In genomic region chr14:53850714-53851296, GRCh38 we compare ENCODE assay signal across 14 cellular contexts.
DNase-seq lines count a peak whose midpoint lies in the region; ATAC-seq and TF ChIP-seq lines count a peak whose summit lies in the region.
"Had no signal": no experiment of that assay in that cellular context is flagged by ENCODE, and none has a peak within 500 bp of the region (broad histone marks: within the 10 kb centered on the region; RNA-seq: fewer than 3 reads in every experiment).

No MANE protein-coding gene starts in this region.

- H3K4me3 ChIP-seq in ACC112 (ENCODE audit: low read depth, low read length) = no peak overlapping the region
- no peak overlapping the region for H3K4me3 ChIP-seq in mammary epithelial cell (replicated peaks in 1 of 3; ENCODE audit: insufficient read depth in 1 of 3, low read depth in 2 of 3, low read length in 3 of 3)
- H3K4me3 ChIP-seq in aorta (ENCODE audit: low read length in 2 of 2) = no peak overlapping the region
- H3K4me3 ChIP-seq in suprapubic skin = no peak overlapping the region
- H3K4me3 ChIP-seq in CD8-positive, alpha-beta T cell (ENCODE audit: low read depth, low read length) = no peak overlapping the region
- H3K4me3 ChIP-seq in psoas muscle = no peak overlapping the region

- no peak for TF ChIP-seq EP300 in suprapubic skin (IDR thresholded peaks at IDR 0.05)

- ATAC-seq in left colon = peak; percentile 28
- no peak for ATAC-seq in aorta (ENCODE audit: low FRiP score)
- no peak for ATAC-seq in CD8-positive, alpha-beta T cell
- no peak for ATAC-seq in psoas muscle
- ATAC-seq: natural killer cell treated with Interleukin-12 subunit alpha and Interleukin-12 subunit beta and Interleukin-15 and Interleukin-18, amount 100 ng/mL, for 72 hours had no signal

- no peak overlapping the region for H3K9ac ChIP-seq in mammary epithelial cell (ENCODE audit: insufficient read depth, low read length)

- H2AFZ ChIP-seq in ACC112 (ENCODE audit: low read length, unreplicated experiment) = peak overlapping the region; percentile 78
- H2AFZ ChIP-seq in mammary epithelial cell (ENCODE audit: low read depth, low read length) = peak overlapping the region; percentile 57

- H3K36me3 Mint-ChIP-seq in CD8-positive, alpha-beta T cell = no peaks in the 10 kb centered on the region
- H3K36me3 Mint-ChIP-seq: activated CD4-positive, alpha-beta memory T cell treated with anti-CD3 and anti-CD28 coated beads for 36 hours; activated naive CD4-positive, alpha-beta T cell treated with anti-CD3 and anti-CD28 coated beads, Interleukin-2, amount 10 ng/mL, durations not matched to agents 7 days and 5 days; natural killer cell treated with Interleukin-12 subunit alpha and Interleukin-12 subunit beta and Interleukin-15 and Interleukin-18, amount 100 ng/mL, for 72 hours had no signal

- no peaks in the 10 kb centered on the region for H3K9me3 Mint-ChIP-seq in CD8-positive, alpha-beta T cell
- H3K9me3 Mint-ChIP-seq: activated CD4-positive, alpha-beta memory T cell treated with anti-CD3 and anti-CD28 coated beads for 36 hours had no signal

- H3K36me3 ChIP-seq in ACC112 (ENCODE audit: insufficient read depth, low read length) (no peaks in the 10 kb centered on the region), mammary epithelial cell (ENCODE audit: insufficient read depth, low read length) (no peaks in the 10 kb centered on the region), aorta (ENCODE audit: control insufficient read depth in 1 of 2, insufficient read depth in 2 of 2, low read length in 1 of 2) (no peaks in the 10 kb centered on the region), suprapubic skin (no peaks in the 10 kb centered on the region), psoas muscle (ENCODE audit: insufficient read depth in 1 of 2, low read depth in 1 of 2) (no peaks in the 10 kb centered on the region)
- no peaks in the 10 kb centered on the region for H3K36me3 ChIP-seq in CD8-positive, alpha-beta T cell (ENCODE audit: insufficient read depth, low read length)

- intact Hi-C loops in mammary epithelial cell (cut with micrococcal nuclease) (no loop called here), left colon (cut with DNase I, micrococcal nuclease) (no loop called here), aorta (cut with DNase I) (no loop called here), psoas muscle (cut with DNase I) (no loop called here)
- intact Hi-C loops in CD8-positive, alpha-beta T cell (cut with DNase I, micrococcal nuclease) = no loop called here

- no peaks in the 10 kb centered on the region for H3K4me1 Mint-ChIP-seq in CD8-positive, alpha-beta T cell (ENCODE audit: low read depth)
- H3K4me1 Mint-ChIP-seq: activated naive CD4-positive, alpha-beta T cell treated with anti-CD3 and anti-CD28 coated beads, Interleukin-2, amount 10 ng/mL, durations not matched to agents 7 days and 5 days had no signal

- peak overlapping the region; percentile 27 for H3K4me2 ChIP-seq in mammary epithelial cell (ENCODE audit: insufficient read depth, low read depth, low read length)

- no peak overlapping the region for H3K27ac Mint-ChIP-seq in CD8-positive, alpha-beta T cell
- H3K27ac Mint-ChIP-seq: activated CD4-positive, alpha-beta memory T cell treated with anti-CD3 and anti-CD28 coated beads for 36 hours; activated naive CD4-positive, alpha-beta T cell treated with anti-CD3 and anti-CD28 coated beads, Interleukin-2, amount 10 ng/mL, durations not matched to agents 7 days and 5 days; natural killer cell treated with Interleukin-12 subunit alpha and Interleukin-12 subunit beta and Interleukin-15 and Interleukin-18, amount 100 ng/mL, for 72 hours had no signal

- H3K4me1 ChIP-seq in ACC112 (ENCODE audit: control insufficient read depth, insufficient read depth, low read length, unreplicated experiment) = peaks cover 16% of the 10 kb centered on the region
- H3K4me1 ChIP-seq in mammary epithelial cell (ENCODE audit: insufficient read depth, low read length) = peaks cover 17% of the 10 kb centered on the region
- peaks cover 0 to 3% of the 10 kb centered on the region in 2 donors for H3K4me1 ChIP-seq in aorta (ENCODE audit: control insufficient read depth in 1 of 2, insufficient read depth in 2 of 2, low read length in 2 of 2)
- no peaks in the 10 kb centered on the region for H3K4me1 ChIP-seq in suprapubic skin
- H3K4me1 ChIP-seq in CD8-positive, alpha-beta T cell (ENCODE audit: insufficient read depth, low read length) = no peaks in the 10 kb centered on the region
- no peaks in the 10 kb centered on the region for H3K4me1 ChIP-seq in psoas muscle

- H3K9me3 ChIP-seq in mammary epithelial cell (replicated peaks; ENCODE audit: insufficient read depth, low read length) = no peaks in the 10 kb centered on the region
- H3K9me3 ChIP-seq in aorta (ENCODE audit: control insufficient read depth, low read length) = no peaks in the 10 kb centered on the region
- no peaks in the 10 kb centered on the region for H3K9me3 ChIP-seq in suprapubic skin
- H3K9me3 ChIP-seq in CD8-positive, alpha-beta T cell (ENCODE audit: low read length) = no peaks in the 10 kb centered on the region
- H3K9me3 ChIP-seq in psoas muscle = no peaks in the 10 kb centered on the region

- dilution Hi-C loops in mammary epithelial cell (cut with HindIII; ENCODE audit: low sequenced_read_pairs) = no loop called here

- H3K4me3 Mint-ChIP-seq in CD8-positive, alpha-beta T cell = no peak overlapping the region
- H3K4me3 Mint-ChIP-seq: activated CD4-positive, alpha-beta memory T cell treated with anti-CD3 and anti-CD28 coated beads for 36 hours; activated naive CD4-positive, alpha-beta T cell treated with anti-CD3 and anti-CD28 coated beads, Interleukin-2, amount 10 ng/mL, durations not matched to agents 7 days and 5 days; natural killer cell treated with Interleukin-12 subunit alpha and Interleukin-12 subunit beta and Interleukin-15 and Interleukin-18, amount 100 ng/mL, for 72 hours had no signal

- in situ Hi-C loops in mammary epithelial cell (cut with MboI; ENCODE audit: low sequenced_read_pairs in 2 of 2) = no loop called here

- no peaks in the 10 kb centered on the region for H4K20me1 ChIP-seq in mammary epithelial cell (ENCODE audit: insufficient read depth, low read length)

- H3K27me3 Mint-ChIP-seq in CD8-positive, alpha-beta T cell (ENCODE audit: low read depth) = no peaks in the 10 kb centered on the region
- H3K27me3 Mint-ChIP-seq: activated CD4-positive, alpha-beta memory T cell treated with anti-CD3 and anti-CD28 coated beads for 36 hours; activated naive CD4-positive, alpha-beta T cell treated with anti-CD3 and anti-CD28 coated beads, Interleukin-2, amount 10 ng/mL, durations not matched to agents 7 days and 5 days; natural killer cell treated with Interleukin-12 subunit alpha and Interleukin-12 subunit beta and Interleukin-15 and Interleukin-18, amount 100 ng/mL, for 72 hours had no signal

- peak overlapping the region; percentile 12; the same call in 1 of the 2 replicates for H3K27ac ChIP-seq in ACC112 (ENCODE audit: low read depth, low read length)
- no peak overlapping the region for H3K27ac ChIP-seq in mammary epithelial cell (ENCODE audit: insufficient read depth, low read depth, low read length)
- H3K27ac ChIP-seq in aorta (ENCODE audit: low read depth in 1 of 2, low read length in 2 of 2) = no peak overlapping the region
- H3K27ac ChIP-seq in suprapubic skin = no peak overlapping the region
- H3K27ac ChIP-seq in CD8-positive, alpha-beta T cell (ENCODE audit: low read depth, low read length) = no peak overlapping the region
- H3K27ac ChIP-seq in psoas muscle = no peak overlapping the region

- no peaks in the 10 kb centered on the region for H3K79me2 ChIP-seq in ACC112 (ENCODE audit: control insufficient read depth, insufficient read depth, low read length, unreplicated experiment)
- H3K79me2 ChIP-seq in mammary epithelial cell (ENCODE audit: insufficient read depth, low read length) = no peaks in the 10 kb centered on the region

- H3K27me3 ChIP-seq in ACC112 (ENCODE audit: insufficient read depth, low read length) (no peaks in the 10 kb centered on the region), mammary epithelial cell (ENCODE audit: insufficient read depth, low read length) (no peaks in the 10 kb centered on the region), aorta (ENCODE audit: control insufficient read depth in 1 of 2, insufficient read depth in 2 of 2, low read length in 1 of 2) (no peaks in the 10 kb centered on the region), suprapubic skin (no peaks in the 10 kb centered on the region), psoas muscle (ENCODE audit: insufficient read depth in 3 of 3, low read length in 2 of 3) (peaks cover 0 to 1% (median 0%) of the 10 kb centered on the region in 3 donors)
- H3K27me3 ChIP-seq in CD8-positive, alpha-beta T cell (ENCODE audit: insufficient read depth, low read length) = no peaks in the 10 kb centered on the region

- TF ChIP-seq CTCF in mammary epithelial cell (conservative IDR thresholded peaks at IDR 0.05 in 1 of 2, IDR thresholded peaks at IDR 0.05 in 1 of 2; ENCODE audit: extremely low read depth in 1 of 2, insufficient read depth in 1 of 2, low read depth in 1 of 2, low read length in 2 of 2) = no peak
- TF ChIP-seq CTCF in suprapubic skin (IDR thresholded peaks at IDR 0.05) = no peak
- no peak for TF ChIP-seq CTCF in CD8-positive, alpha-beta T cell (IDR thresholded peaks at IDR 0.05)
- no peak for TF ChIP-seq CTCF in psoas muscle (IDR thresholded peaks at IDR 0.05)

- CTCF ChIA-PET in mammary epithelial cell (lab: Charles Lee; ENCODE audit: low non-redundant PET) = no interaction called here
- CTCF ChIA-PET in CD8-positive, alpha-beta T cell (lab: Charles Lee) = no interaction called here

- POLR2A ChIA-PET in CD8-positive, alpha-beta T cell (lab: Charles Lee) = no interaction called here

- DNase-seq in HS-27A (ENCODE audit: low read depth) (peak; percentile 55), mammary epithelial cell (peak; percentile 27), left colon (no peak), aorta (no peak), suprapubic skin (ENCODE audit: low spot score in 2 of 2) (no peak), psoas muscle (no peak)
- no peak for DNase-seq in CD8-positive, alpha-beta T cell
- DNase-seq: activated CD4-positive, alpha-beta memory T cell treated with anti-CD3 and anti-CD28 coated beads for 36 hours; activated naive CD4-positive, alpha-beta T cell treated with anti-CD3 and anti-CD28 coated beads, Interleukin-2, amount 10 ng/mL, durations not matched to agents 7 days and 5 days; effector CD8-positive, alpha-beta T cell; NCI-H526; stimulated activated naive CD4-positive, alpha-beta T cell treated with Interleukin-2 at 50 U/mL for 16 hours had no signal

- 34% methylated on average over 4 of the region's 4 CpGs for WGBS in mammary epithelial cell (ENCODE audit: low coverage, missing lambda C conversion rate)
- 10 to 18% methylated on average over 4 of the region's 4 CpGs for WGBS in aorta, 2 donors
- WGBS in suprapubic skin = 36% methylated on average over 4 of the region's 4 CpGs
- WGBS in psoas muscle, 3 donors = 41 to 47% (median 43%) methylated on average over 4 of the region's 4 CpGs

- TF ChIP-seq POLR2A in suprapubic skin (IDR thresholded peaks at IDR 0.05) = no peak

- BruUV-seq in mammary epithelial cell (replicated peaks; lab: Mats Ljungman, UMichigan) = no TSS peak

Comparison
In these comparisons a context has a peak if more than half of its experiments do, and no peak if none do; other contexts are left out.
1. DNase-seq: peak in HS-27A (single experiment) and mammary epithelial cell (single experiment); none in left colon (0 of 2), aorta (0 of 2), suprapubic skin (0 of 2), CD8-positive, alpha-beta T cell (0 of 7) and psoas muscle (0 of 2).